26 cellular contexts compared by ENCODE assay signal in genomic region chr1:110200666-110201065, GRCh38. TPM values are rescaled to one million over a fixed set of nuclear protein-coding genes. Genes with fewer than 3 reads are reported as not detected.
DNase-seq lines count a peak whose midpoint lies in the region; ATAC-seq and TF ChIP-seq lines count a peak whose summit lies in the region.
"Had no signal": no experiment of that assay in that cellular context is flagged by ENCODE, and none has a peak within 500 bp of the region (broad histone marks: within the 10 kb centered on the region; RNA-seq: fewer than 3 reads in every experiment).

No MANE protein-coding gene starts in this region.

- DNase-seq in EL (peak; percentile 60), LHCN-M2 (ENCODE audit: low read depth) (peak; percentile 10), dorsolateral prefrontal cortex (peak in 7 of 10 donors; percentile 61 to 82 (median 72)), posterior cingulate gyrus (peak in 7 of 10 donors; percentile 46 to 95 (median 79)), DMS53 (lab: John Stamatoyannopoulos, UW) (no peak)
- no peak for DNase-seq in activated CD8-positive, alpha-beta memory T cell treated with anti-CD3 and anti-CD28 coated beads, Interleukin-2, amount 50 U/mL, for 4 hours
- DNase-seq: activated CD4-positive, alpha-beta T cell treated with anti-CD3 and anti-CD28 coated beads for 4 hours; CD8-positive, alpha-beta memory T cell; DND-41; effector memory CD4-positive, alpha-beta T cell; kidney; NCI-H1105; NCI-H524; NK-92 treated with Interleukin-12 subunit alpha and Interleukin-12 subunit beta, amount 100 ng/mL, for 24 hours; Peyer's patch; SJCRH30; stimulated activated CD4-positive, alpha-beta T cell treated with anti-CD3 and anti-CD28 coated beads, Interleukin-1b, Interleukin-23, amount 100 ng/mL, for 48 hours; T-helper 1 cell; testis had no signal

- intact Hi-C loops in dorsolateral prefrontal cortex (cut with DNase I): loop anchor here in 1 of 2 donors (5.0 kb wide), 1 partner anchor 262 kb away; no protein-coding TSS in a partner anchor
- intact Hi-C loops in posterior cingulate gyrus (cut with DNase I): loop anchor here (5.0 kb wide), 1 partner anchor 207 kb away; the partner anchor contains the start of gene LAMTOR5

- no peak for TF ChIP-seq CTCF in dorsolateral prefrontal cortex (IDR thresholded peaks at IDR 0.05 in 54 of 56, conservative IDR thresholded peaks at IDR 0.05 in 2 of 56; ENCODE audit: low read depth in 1 of 56, partially characterized antibody in 56 of 56)

- H3K27ac ChIP-seq in dorsolateral prefrontal cortex: peak overlapping the region in 44 of 59 donors; percentile 23 to 90 (median 78)
- H3K27ac ChIP-seq: neutrophil, Peyer's patch, SJCRH30, testis had no signal

- no peaks in the 10 kb centered on the region for H3K27me3 ChIP-seq in dorsolateral prefrontal cortex
- H3K27me3 ChIP-seq: neutrophil, Peyer's patch, SJCRH30, testis had no signal

- ATAC-seq in GM18511 (IDR thresholded peaks at IDR 0.05; ENCODE audit: unreplicated experiment): no peak
- no peak for ATAC-seq in SK-N-SH treated with all-trans-retinoic acid at 6 μM for 48 hours
- ATAC-seq: activated naive CD4-positive, alpha-beta T cell treated with anti-CD3 and anti-CD28 coated beads, Interleukin-2, amount 50 U/mL, for 72 hours; stimulated activated effector memory CD8-positive, alpha-beta T cell treated with anti-CD3 and anti-CD28 coated beads, Interleukin-12 subunit alpha, Interleukin-12 subunit beta, amount 100 ng/mL, for 72 hours had no signal

- H3K4me3 ChIP-seq in dorsolateral prefrontal cortex: no peak overlapping the region
- H3K4me3 ChIP-seq: HAP-1, Peyer's patch, SJCRH30, testis had no signal

TF ChIP-seq in SK-N-SH treated with all-trans-retinoic acid at 6 μM for 48 hours, 23 proteins besides CTCF, POLR2A, EP300 and RAD21:
- TF ChIP-seq ESRRG (CRISPR knock-in tag; IDR thresholded peaks at IDR 0.05) (no peak), OSR1 (CRISPR knock-in tag; IDR thresholded peaks at IDR 0.05) (no peak), ZNF565 (CRISPR knock-in tag; conservative IDR thresholded peaks at IDR 0.05; ENCODE audit: low read depth) (no peak), BACH2 (CRISPR knock-in tag; IDR thresholded peaks at IDR 0.05; ENCODE audit: borderline replicate concordance) (no peak), ZNF70 (CRISPR knock-in tag; IDR thresholded peaks at IDR 0.05) (no peak), ZFP3 (CRISPR knock-in tag; IDR thresholded peaks at IDR 0.05) (no peak), CSDC2 (CRISPR knock-in tag; IDR thresholded peaks at IDR 0.05) (no peak), PATZ1 (CRISPR knock-in tag; IDR thresholded peaks at IDR 0.05; ENCODE audit: borderline replicate concordance) (no peak)
- TF ChIP-seq, protein P1, sequence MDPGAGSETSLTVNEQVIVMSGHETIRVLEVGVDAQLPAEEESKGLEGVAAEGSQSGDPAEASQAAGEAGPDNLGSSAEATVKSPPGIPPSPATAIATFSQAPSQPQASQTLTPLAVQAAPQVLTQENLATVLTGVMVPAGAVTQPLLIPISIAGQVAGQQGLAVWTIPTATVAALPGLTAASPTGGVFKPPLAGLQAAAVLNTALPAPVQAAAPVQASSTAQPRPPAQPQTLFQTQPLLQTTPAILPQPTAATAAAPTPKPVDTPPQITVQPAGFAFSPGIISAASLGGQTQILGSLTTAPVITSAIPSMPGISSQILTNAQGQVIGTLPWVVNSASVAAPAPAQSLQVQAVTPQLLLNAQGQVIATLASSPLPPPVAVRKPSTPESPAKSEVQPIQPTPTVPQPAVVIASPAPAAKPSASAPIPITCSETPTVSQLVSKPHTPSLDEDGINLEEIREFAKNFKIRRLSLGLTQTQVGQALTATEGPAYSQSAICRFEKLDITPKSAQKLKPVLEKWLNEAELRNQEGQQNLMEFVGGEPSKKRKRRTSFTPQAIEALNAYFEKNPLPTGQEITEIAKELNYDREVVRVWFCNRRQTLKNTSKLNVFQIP (CRISPR knock-in tag; IDR thresholded peaks at IDR 0.05; ENCODE audit: borderline replicate concordance, low read depth): no peak

RNA-seq across cellular contexts. Expression of gene KCNC4, which starts 9.4 kb away (rescaled TPM):
- total RNA-seq in LHCN-M2 (2014; rRNA removed) (0.46 and 0.51 TPM in 2 replicates), dorsolateral prefrontal cortex (10 to 100 TPM; 16.2 to 73.4 (median 46.6) TPM)
- 0.36 TPM for polyA plus RNA-seq in LHCN-M2 (2012)

RNA-seq across cellular contexts. Expression of gene SLC6A17, which starts 50.4 kb away (rescaled TPM):
- 0.23 and 0.38 TPM in 2 replicates for total RNA-seq in LHCN-M2 (2014; rRNA removed)
- 0.17 TPM for polyA plus RNA-seq in LHCN-M2 (2012)
- 100 to 1,000 TPM in 89 of 120 experiments, 10 to 100 TPM in 31; 37.5 to 182 (median 122) TPM for total RNA-seq in dorsolateral prefrontal cortex
- total RNA-seq: pulmonary artery endothelial cell, SJCRH30 had no signal
- polyA plus RNA-seq: CD8-positive, alpha-beta memory T cell had no signal

Comparison
In these comparisons a context has a peak if more than half of its experiments do, and no peak if none do; other contexts are left out.
1. DNase-seq: peak in EL (single experiment), LHCN-M2 (single experiment), dorsolateral prefrontal cortex (7 of 10) and posterior cingulate gyrus (7 of 10); none in DMS53 (single experiment) and activated CD8-positive, alpha-beta memory T cell treated with anti-CD3 and anti-CD28 coated beads, Interleukin-2, amount 50 U/mL, for 4 hours (single experiment).
2. RNA of gene KCNC4, which starts 9.4 kb away (total RNA-seq): 16.2 to 73.4 TPM in dorsolateral prefrontal cortex; 0.46 to 0.51 TPM in LHCN-M2; every median in the first group is over 10 times any median in the second.
3. RNA of gene SLC6A17, which starts 50.4 kb away (total RNA-seq): 37.5 to 182 TPM in dorsolateral prefrontal cortex; 0.23 to 0.38 TPM in LHCN-M2; every median in the first group is over 10 times any median in the second.